In genomic region chr17:14790518-14790917, GRCh38 we compare ENCODE assay signal across 16 cellular contexts.
DNase-seq lines count a peak whose midpoint lies in the region; ATAC-seq and TF ChIP-seq lines count a peak whose summit lies in the region.
"Had no signal": no experiment of that assay in that cellular context is flagged by ENCODE, and none has a peak within 500 bp of the region (broad histone marks: within the 10 kb centered on the region; RNA-seq: fewer than 3 reads in every experiment).

No MANE protein-coding gene starts in this region.

- H2BK120ac ChIP-seq in IMR-90 (ENCODE audit: low read depth, low read length): peak overlapping the region; percentile 49; the same call in 1 of the 2 replicates

- H3K79me1 ChIP-seq in IMR-90 (ENCODE audit: low read depth in 1 of 2, low read length in 2 of 2): no peaks in the 10 kb centered on the region

- no peak overlapping the region; the same call in 1 of the 2 replicates for H3K14ac ChIP-seq in IMR-90 (replicated peaks; ENCODE audit: low read depth, low read length)

- H3K9me1 ChIP-seq in IMR-90 (ENCODE audit: insufficient read depth, low read length): peaks cover 9% of the 10 kb centered on the region

- no peak overlapping the region for H2BK5ac ChIP-seq in IMR-90 (ENCODE audit: low read depth, low read length, poor library complexity, severe bottlenecking)

- no peak overlapping the region for H3K23ac ChIP-seq in IMR-90 (ENCODE audit: low read depth, low read length)

- peak; percentile 33 for DNase-seq in GDM1 (lab: John Stamatoyannopoulos, UW)
- peak; percentile 55 for DNase-seq in IMR-90
- DNase-seq in activated B cell treated with CpG ODN at 0.5 μM for 24 hours: no peak
- peak; percentile 63 for DNase-seq in osteoblast (ENCODE audit: insufficient read length, low spot score, missing footprints)
- no peak for DNase-seq in cortex of kidney (lab: John Stamatoyannopoulos, UW)
- no peak for DNase-seq in NCI-H146 treated with DMSO at 0.1 percent for 48 hours (lab: John Stamatoyannopoulos, UW; ENCODE audit: unreplicated experiment)
- no peak for DNase-seq in omental fat pad (ENCODE audit: low spot score)
- DNase-seq: activated T-cell treated with anti-CD3 and anti-CD28 coated beads, Interleukin-2, amount 50 U/mL, for 4 hours; H7; immature natural killer cell; midbrain; stimulated activated CD8-positive, alpha-beta memory T cell treated with anti-CD3 and anti-CD28 coated beads, Interleukin-4, amount 100 ng/mL, for 48 hours had no signal

- peaks cover 13% of the 10 kb centered on the region for H3K4me1 Mint-ChIP-seq in activated B cell treated with CpG ODN at 0.5 μM for 24 hours
- H3K4me1 Mint-ChIP-seq: immature natural killer cell had no signal

- no peaks in the 10 kb centered on the region for H3K36me3 ChIP-seq in IMR-90 (ENCODE audit: control insufficient read depth, insufficient read depth, low read length)
- H3K36me3 ChIP-seq in osteoblast (ENCODE audit: insufficient read depth, low read length): no peaks in the 10 kb centered on the region

- intact Hi-C loops in IMR-90 (cut with micrococcal nuclease): no loop called here
- intact Hi-C loops in activated B cell treated with CpG ODN at 0.5 μM for 24 hours (cut with micrococcal nuclease): no loop called here

- peak overlapping the region; percentile 53; the same call in 1 of the 2 replicates for H2BK20ac ChIP-seq in IMR-90 (ENCODE audit: low read depth, low read length)

- H3K4ac ChIP-seq in IMR-90 (ENCODE audit: low read depth, low read length): no peak overlapping the region

- no peaks in the 10 kb centered on the region for H3K36me3 Mint-ChIP-seq in activated B cell treated with CpG ODN at 0.5 μM for 24 hours (ENCODE audit: low read depth)
- H3K36me3 Mint-ChIP-seq: immature natural killer cell had no signal

- in situ Hi-C loops in IMR-90 (cut with MboI; ENCODE audit: low sequenced_read_pairs): no loop called here

- H3K27me3 Mint-ChIP-seq in activated B cell treated with CpG ODN at 0.5 μM for 24 hours: peaks cover 19% of the 10 kb centered on the region

- H3K27me3 ChIP-seq in IMR-90 (ENCODE audit: control insufficient read depth, insufficient read depth, low read length) (no peaks in the 10 kb centered on the region), osteoblast (ENCODE audit: insufficient read depth, low read length) (no peaks in the 10 kb centered on the region)
- H3K27me3 ChIP-seq: foreskin keratinocyte had no signal

- TF ChIP-seq CTCF in IMR-90 (conservative IDR thresholded peaks at IDR 0.05; ENCODE audit: low read depth, low read length) (no peak), activated B cell treated with CpG ODN at 0.5 μM for 24 hours (IDR thresholded peaks at IDR 0.05) (no peak), osteoblast (IDR thresholded peaks at IDR 0.05; ENCODE audit: extremely low read depth, low read depth, low read length) (no peak), omental fat pad (IDR thresholded peaks at IDR 0.05) (no peak)

- H3K9ac ChIP-seq in IMR-90 (ENCODE audit: low read depth, low read length): no peak overlapping the region; the same call in 1 of the 2 replicates

- H4K20me1 ChIP-seq in IMR-90 (ENCODE audit: insufficient read depth, low read length): no peaks in the 10 kb centered on the region
- no peaks in the 10 kb centered on the region for H4K20me1 ChIP-seq in osteoblast (ENCODE audit: insufficient read depth, low read length)

- no peaks in the 10 kb centered on the region for H3K9me3 Mint-ChIP-seq in activated B cell treated with CpG ODN at 0.5 μM for 24 hours
- H3K9me3 Mint-ChIP-seq: activated T-cell treated with anti-CD3 and anti-CD28 coated beads, Interleukin-2, amount 50 U/mL, for 4 hours; immature natural killer cell had no signal

- no peak overlapping the region for H2AFZ ChIP-seq in IMR-90 (replicated peaks; ENCODE audit: low read length, poor library complexity)
- H2AFZ ChIP-seq in osteoblast (ENCODE audit: low read length): no peak overlapping the region

- no peak overlapping the region for H3K27ac Mint-ChIP-seq in activated B cell treated with CpG ODN at 0.5 μM for 24 hours
- H3K27ac Mint-ChIP-seq: immature natural killer cell had no signal

- no peak overlapping the region; the same call in 2 of the 3 replicates for H2BK15ac ChIP-seq in IMR-90 (ENCODE audit: low read depth, low read length)

- no peak overlapping the region for H3K4me3 Mint-ChIP-seq in activated B cell treated with CpG ODN at 0.5 μM for 24 hours
- H3K4me3 Mint-ChIP-seq: activated T-cell treated with anti-CD3 and anti-CD28 coated beads, Interleukin-2, amount 50 U/mL, for 4 hours; immature natural killer cell had no signal

- no peak for TF ChIP-seq POLR2A in IMR-90 (IDR thresholded peaks at IDR 0.05; ENCODE audit: low read depth, low read length)

- H3K9me3 ChIP-seq in IMR-90 (ENCODE audit: control insufficient read depth, insufficient read depth, low read length) (no peaks in the 10 kb centered on the region), osteoblast (ENCODE audit: low read depth, low read length) (no peaks in the 10 kb centered on the region)

- no peak overlapping the region for H4K91ac ChIP-seq in IMR-90 (ENCODE audit: insufficient read depth, low read depth, low read length)

- H2AK9ac ChIP-seq in IMR-90 (replicated peaks; ENCODE audit: low read depth, low read length, poor library complexity): no peak overlapping the region

- no TSS peak for BruUV-seq in IMR-90 (replicated peaks; lab: Mats Ljungman, UMichigan)

- H3K4me2 ChIP-seq in IMR-90 (ENCODE audit: low read depth, low read length) (no peak overlapping the region), osteoblast (ENCODE audit: insufficient read depth, low read length) (peak overlapping the region; percentile 71)

- H3K4me1 ChIP-seq in IMR-90 (ENCODE audit: control insufficient read depth, insufficient read depth, low read length) (peaks cover 7% of the 10 kb centered on the region), osteoblast (ENCODE audit: insufficient read depth, low read length) (peaks cover 42% of the 10 kb centered on the region)

- H3K56ac ChIP-seq in IMR-90 (ENCODE audit: extremely low read depth, insufficient read depth, low read length): no peak overlapping the region

- no peak overlapping the region for H2AK5ac ChIP-seq in IMR-90 (ENCODE audit: low read depth, low read length)

- H3K27ac ChIP-seq in IMR-90 (ENCODE audit: insufficient read depth, low read length) (no peak overlapping the region), osteoblast (ENCODE audit: low read depth, low read length) (peak overlapping the region; percentile 32)
- H3K27ac ChIP-seq: foreskin keratinocyte, HL-60 had no signal

- no peak for TF ChIP-seq RAD21 in IMR-90 (IDR thresholded peaks at IDR 0.05; ENCODE audit: low read length)

- no peak overlapping the region for H4K8ac ChIP-seq in IMR-90 (ENCODE audit: low read depth in 2 of 2, low read length in 2 of 2)

- H3K4me3 ChIP-seq in IMR-90 (ENCODE audit: insufficient read depth, low read depth, low read length) (no peak overlapping the region), osteoblast (ENCODE audit: insufficient read depth, low read length) (peak overlapping the region; percentile 8)
- H3K4me3 ChIP-seq: GM12878 had no signal

- ATAC-seq in IMR-90 (ENCODE audit: low read depth) (peak; percentile 68), activated B cell treated with CpG ODN at 0.5 μM for 24 hours (ENCODE audit: low read depth) (peak; percentile 89), HG02571 (IDR thresholded peaks at IDR 0.05; ENCODE audit: unreplicated experiment) (no peak), omental fat pad (ENCODE audit: low FRiP score) (no peak)
- ATAC-seq: activated T-cell treated with anti-CD3 and anti-CD28 coated beads, Interleukin-2, amount 50 U/mL, for 4 hours; GM12878 had no signal

- CTCF ChIA-PET in IMR-90 (lab: Yijun Ruan, JAX) (interaction anchor here (0.6 to 1.1 kb wide), 2 partner anchors 21 to 52 kb away, joined by 3 read pairs; no protein-coding TSS in a partner anchor), activated B cell treated with CpG ODN at 0.5 μM for 24 hours (lab: Charles Lee) (no interaction called here)

- H3K18ac ChIP-seq in IMR-90 (ENCODE audit: low read depth, low read length): no peak overlapping the region

- POLR2A ChIA-PET in IMR-90 (lab: Charles Lee; ENCODE audit: unreplicated experiment) (interaction anchor here (0.7 kb wide), 1 partner anchor 43 kb away, joined by 5 read pairs; no protein-coding TSS in a partner anchor), activated B cell treated with CpG ODN at 0.5 μM for 24 hours (lab: Charles Lee) (interaction anchor here (1.7 kb wide), 1 partner anchor 362 kb away, joined by 6 read pairs; no protein-coding TSS in a partner anchor)

- dilution Hi-C loops in IMR-90 (cut with HindIII; ENCODE audit: low sequenced_read_pairs, unreplicated experiment): no loop called here

- WGBS in IMR-90 (ENCODE audit: extremely low coverage in 2 of 2, insufficient read length in 1 of 2), 2 experiments: 60% methylated on average over 1 of the region's 4 CpGs; no CpG with 5 or more reads in 1 of the 2 experiments

- H3K79me2 ChIP-seq in osteoblast (ENCODE audit: insufficient read depth, low read length): no peaks in the 10 kb centered on the region

- no peak overlapping the region for H4K5ac ChIP-seq in IMR-90 (ENCODE audit: low read depth, low read length)

TF ChIP-seq in IMR-90, 13 proteins besides CTCF, POLR2A, EP300 and RAD21:
- TF ChIP-seq FOS (IDR thresholded peaks at IDR 0.05; ENCODE audit: low read depth, low read length) (no peak), ELK1 (IDR thresholded peaks at IDR 0.05; ENCODE audit: borderline replicate concordance, low read depth, low read length) (no peak), RCOR1 (IDR thresholded peaks at IDR 0.05; ENCODE audit: insufficient replicate concordance, low read length) (no peak), CHD1 (IDR thresholded peaks at IDR 0.05; ENCODE audit: low read depth, low read length) (no peak), MAZ (IDR thresholded peaks at IDR 0.05; ENCODE audit: borderline replicate concordance, low read depth, low read length) (no peak), SMC3 (IDR thresholded peaks at IDR 0.05; ENCODE audit: low read depth, low read length) (no peak), CEBPB (IDR thresholded peaks at IDR 0.05; ENCODE audit: low read depth, low read length) (no peak), RFX5 (IDR thresholded peaks at IDR 0.05; ENCODE audit: low read depth, low read length) (no peak)

Comparison
In these comparisons a context has a peak if more than half of its experiments do, and no peak if none do; other contexts are left out.
1. DNase-seq: peak in GDM1 (single experiment), IMR-90 (single experiment) and osteoblast (single experiment); none in activated B cell treated with CpG ODN at 0.5 μM for 24 hours (single experiment), cortex of kidney (single experiment), NCI-H146 treated with DMSO at 0.1 percent for 48 hours (single experiment) and omental fat pad (single experiment).
2. ATAC-seq: peak in IMR-90 (single experiment) and activated B cell treated with CpG ODN at 0.5 μM for 24 hours (single experiment); none in HG02571 (single experiment) and omental fat pad (single experiment).